ENCODE assay signal across 29 cellular contexts in genomic region chr2:222351035-222351434, GRCh38. TPM values are rescaled to one million over a fixed set of nuclear protein-coding genes. Genes with fewer than 3 reads are reported as not detected.
DNase-seq lines count a peak whose midpoint lies in the region; ATAC-seq, FAIRE-seq and TF ChIP-seq lines count a peak whose summit lies in the region.
"Had no signal": no experiment of that assay in that cellular context is flagged by ENCODE, and none has a peak within 500 bp of the region (broad histone marks: within the 10 kb centered on the region; RNA-seq: fewer than 3 reads in every experiment).

No MANE protein-coding gene starts in this region.

- BruUV-seq in HepG2 (replicated peaks; lab: Mats Ljungman, UMichigan) (no TSS peak), K562 (replicated peaks; lab: Mats Ljungman, UMichigan) (no TSS peak)

- ATAC-seq in HepG2 (no peak), right lobe of liver (no peak), K562 (no peak), GM18511 (IDR thresholded peaks at IDR 0.05; ENCODE audit: unreplicated experiment) (no peak)
- ATAC-seq: GM12878 had no signal

- FAIRE-seq in HepG2 (lab: Jason Lieb, UNC) (no peak), K562 (lab: Jason Lieb, UNC) (no peak)
- FAIRE-seq: GM12878, GM12892, GM18507, GM19239 had no signal

- H3K27me3 ChIP-seq in HepG2 (ENCODE audit: control insufficient read depth in 1 of 2, insufficient read depth in 2 of 2, low read length in 2 of 2), result peaks cover 0 to 4% of the 10 kb centered on the region in 2 experiments; a peak in 2 of 5 replicates
- no peaks in the 10 kb centered on the region for H3K27me3 ChIP-seq in right lobe of liver
- no peaks in the 10 kb centered on the region for H3K27me3 ChIP-seq in K562 (ENCODE audit: control insufficient read depth in 2 of 2, insufficient read depth in 2 of 2, low read length in 2 of 2)
- H3K27me3 ChIP-seq: BE2C, BLaER1 had no signal

- POLR2A ChIA-PET in HepG2 (lab: Yijun Ruan, JAX) (no interaction called here), K562 (lab: Yijun Ruan, JAX) (no interaction called here)

- H3K36me3 ChIP-seq in HepG2 (replicated peaks in 1 of 2; ENCODE audit: control insufficient read depth in 1 of 2, insufficient read depth in 2 of 2, low read length in 2 of 2), result no peaks in the 10 kb centered on the region
- H3K36me3 ChIP-seq in right lobe of liver, result no peaks in the 10 kb centered on the region
- no peaks in the 10 kb centered on the region for H3K36me3 ChIP-seq in K562 (ENCODE audit: control insufficient read depth, insufficient read depth, low read length)
- H3K36me3 ChIP-seq: BE2C, BLaER1 had no signal

- no peak for TF ChIP-seq POLR2A in HepG2 (IDR thresholded peaks at IDR 0.05; ENCODE audit: insufficient read depth in 1 of 2, low read depth in 2 of 2, low read length in 2 of 2)
- no peak for TF ChIP-seq POLR2A in right lobe of liver (IDR thresholded peaks at IDR 0.05)
- no peak for TF ChIP-seq POLR2A in K562 (conservative IDR thresholded peaks at IDR 0.05)

- DNase-seq in HepG2 (ENCODE audit: low spot score) (no peak), right lobe of liver (no peak), K562 (ENCODE audit: extremely low read depth in 1 of 4, low spot score in 3 of 4) (no peak), T-helper 9 cell (no peak)
- DNase-seq: ACHN; BE2C; C1 segment of cervical spinal cord; CD4-positive, alpha-beta memory T cell; CD4-positive, CD25-positive, alpha-beta regulatory T cell; CD8-positive, alpha-beta memory T cell; COR-L47; DMS 273 treated with DMSO at 0.1 percent for 48 hours; DMS153; DMS53; DMS79; DND-41; EL; GDM1 had no signal

- no peak overlapping the region for H3K9ac ChIP-seq in HepG2 (ENCODE audit: insufficient read depth, low read depth, low read length)
- no peak overlapping the region for H3K9ac ChIP-seq in K562 (ENCODE audit: insufficient read depth in 1 of 2, low read depth in 2 of 2, low read length in 2 of 2)
- H3K9ac ChIP-seq: BLaER1 had no signal

- H3K4me2 ChIP-seq in HepG2 (ENCODE audit: low read depth, low read length), result no peak overlapping the region
- H3K4me2 ChIP-seq in K562 (ENCODE audit: insufficient read depth, low read length), result no peak overlapping the region
- H3K4me2 ChIP-seq: BLaER1 had no signal

- H3K27ac ChIP-seq in HepG2 (ENCODE audit: extremely low read length, insufficient read depth, low read length) (no peak overlapping the region), right lobe of liver (no peak overlapping the region), K562 (ENCODE audit: extremely low read depth, low read depth, low read length) (no peak overlapping the region)
- H3K27ac ChIP-seq: 22Rv1, BLaER1 had no signal

- TF ChIP-seq RAD21 in HepG2 (CRISPR knock-in tag; IDR thresholded peaks at IDR 0.05) (no peak), K562 (CRISPR knock-in tag; conservative IDR thresholded peaks at IDR 0.05 in 1 of 2, IDR thresholded peaks at IDR 0.05 in 1 of 2) (no peak)

- H3K9me1 ChIP-seq in K562 (ENCODE audit: control insufficient read depth, insufficient read depth, low read length), result no peaks in the 10 kb centered on the region

- TF ChIP-seq EP300 in HepG2 (IDR thresholded peaks at IDR 0.05; ENCODE audit: low read depth in 2 of 2, low read length in 2 of 2), result no peak
- TF ChIP-seq EP300 in HepG2 (CRISPR knock-in tag; IDR thresholded peaks at IDR 0.05; ENCODE audit: borderline replicate concordance), result no peak
- no peak for TF ChIP-seq EP300 in K562 (IDR thresholded peaks at IDR 0.05; ENCODE audit: low read length)

- H2AFZ ChIP-seq in HepG2 (ENCODE audit: low read length) (no peak overlapping the region), K562 (ENCODE audit: low read depth, low read length) (no peak overlapping the region)

- H3K4me1 ChIP-seq in HepG2 (ENCODE audit: insufficient read depth, low read length), result no peaks in the 10 kb centered on the region
- H3K4me1 ChIP-seq in right lobe of liver, result no peaks in the 10 kb centered on the region
- no peaks in the 10 kb centered on the region for H3K4me1 ChIP-seq in K562 (replicated peaks in 1 of 2; ENCODE audit: control insufficient read depth in 2 of 2, insufficient read depth in 2 of 2, low read length in 2 of 2)
- H3K4me1 ChIP-seq: BLaER1 had no signal

- H3K9me3 ChIP-seq in HepG2 (ENCODE audit: low read length) (peaks cover 17% of the 10 kb centered on the region), right lobe of liver (no peaks in the 10 kb centered on the region), K562 (replicated peaks; ENCODE audit: control insufficient read depth, insufficient read depth, low read depth, low read length) (no peaks in the 10 kb centered on the region)
- H3K9me3 ChIP-seq: BE2C had no signal

- TF ChIP-seq CTCF in HepG2 (CRISPR knock-in tag; IDR thresholded peaks at IDR 0.05), result no peak
- TF ChIP-seq CTCF in right lobe of liver (IDR thresholded peaks at IDR 0.05), result no peak
- TF ChIP-seq CTCF in K562 (IDR thresholded peaks at IDR 0.05 in 2 of 3, conservative IDR thresholded peaks at IDR 0.05 in 1 of 3; ENCODE audit: insufficient read depth in 2 of 3, low read depth in 1 of 3, low read length in 3 of 3), result no peak

- 0% methylated on average over 1 of the region's 1 CpG for WGBS in HepG2 (ENCODE audit: low lambda C conversion rate)
- 57% methylated on average over 1 of the region's 1 CpG for WGBS in right lobe of liver (ENCODE audit: insufficient coverage, low coverage, low lambda C conversion rate, missing lambda C conversion rate)
- 0% methylated on average over 1 of the region's 1 CpG for WGBS in K562 (ENCODE audit: insufficient coverage, low coverage, missing lambda C conversion rate)

- H3K4me3 ChIP-seq in HepG2 (replicated peaks in 1 of 3; ENCODE audit: insufficient read depth in 1 of 3, low read depth in 2 of 3, low read length in 3 of 3) (no peak overlapping the region), right lobe of liver (no peak overlapping the region), K562 (no peak overlapping the region)
- H3K4me3 ChIP-seq: BLaER1, GM12878 had no signal

- H3K79me2 ChIP-seq in HepG2 (ENCODE audit: insufficient read depth, low read length), result no peaks in the 10 kb centered on the region
- no peaks in the 10 kb centered on the region for H3K79me2 ChIP-seq in K562 (ENCODE audit: control insufficient read depth, insufficient read depth, low read length)

- in situ Hi-C loops in HepG2 (cut with HindIII; ENCODE audit: extremely low pct_ligation_motif_present, low pct_unique_long_range_greater_than_20kb) (no loop called here), K562 (cut with MboI) (no loop called here)

- intact Hi-C loops in HepG2 (cut with micrococcal nuclease; ENCODE audit: unreplicated experiment), result no loop called here
- intact Hi-C loops in right lobe of liver (cut with DNase I), result no loop called here
- intact Hi-C loops in K562 (cut with micrococcal nuclease), result no loop called here

- H4K20me1 ChIP-seq in HepG2 (ENCODE audit: insufficient read depth, low read length), result no peaks in the 10 kb centered on the region
- H4K20me1 ChIP-seq in K562 (replicated peaks; ENCODE audit: control insufficient read depth, insufficient read depth, low read length), result no peaks in the 10 kb centered on the region
- H4K20me1 ChIP-seq: BLaER1 had no signal

- CTCF ChIA-PET in HepG2 (lab: Yijun Ruan, JAX; ENCODE audit: low intra/inter-chr PET ratio, low total read pairs) (no interaction called here), K562 (lab: Yijun Ruan, JAX; ENCODE audit: low intra/inter-chr PET ratio) (no interaction called here)

TF ChIP-seq in HepG2, 621 proteins besides CTCF, POLR2A, EP300 and RAD21 (continues in another document):
- no peak for TF ChIP-seq ZNF547 (CRISPR knock-in tag; IDR thresholded peaks at IDR 0.05)

RNA-seq across cellular contexts. Expression of gene PAX3, which starts 52.2 kb away (rescaled TPM):
- not detected in 2 replicates for total RNA-seq in HepG2 (2016; rRNA removed; fragmentation: Illumina TruSeq; extraction: Trizol)
- not detected in 2 replicates for total RNA-seq in HepG2 (2016; cell fraction: cytosol; rRNA removed; fragmentation: Illumina TruSeq; extraction: Trizol; ENCODE audit: low read depth)
- not detected in 2 replicates for total RNA-seq in HepG2 (2016; cell fraction: insoluble cytoplasmic fraction; rRNA removed; fragmentation: Illumina TruSeq; extraction: Trizol)
- not detected in 2 replicates for total RNA-seq in HepG2 (2016; cell fraction: membrane; rRNA removed; fragmentation: Illumina TruSeq; extraction: Trizol)
- total RNA-seq in HepG2 (2016; cell fraction: nucleus; rRNA removed; fragmentation: Illumina TruSeq; extraction: Trizol), result not detected in 2 replicates
- 0.07 TPM in 1 of 2 replicates, not detected in the other for polyA plus RNA-seq in HepG2 (2011; rRNA removed)
- polyA plus RNA-seq in HepG2 (2011; cell fraction: cytosol; rRNA removed), result not detected in 2 replicates
- polyA plus RNA-seq in HepG2 (2011; cell fraction: nucleus; rRNA removed), result not detected in 2 replicates
- not detected in 2 replicates for polyA plus RNA-seq in HepG2 (2012)
- polyA plus RNA-seq in HepG2 (2016; cell fraction: cytosol; fragmentation: Illumina TruSeq; extraction: Trizol; ENCODE audit: low read depth), result not detected in 2 replicates
- polyA plus RNA-seq in HepG2 (2016; cell fraction: insoluble cytoplasmic fraction; fragmentation: Illumina TruSeq; extraction: Trizol; ENCODE audit: low read depth), result not detected in 2 replicates
- not detected in 2 replicates for polyA plus RNA-seq in HepG2 (2016; cell fraction: membrane; fragmentation: Illumina TruSeq; extraction: Trizol; ENCODE audit: low read depth)
- polyA plus RNA-seq in HepG2 (2016; cell fraction: nucleus; fragmentation: Illumina TruSeq; extraction: Trizol; ENCODE audit: insufficient read depth, low read depth), result not detected in 2 replicates
- polyA minus RNA-seq in HepG2 (2011; rRNA and poly(A)+ RNA removed; ENCODE audit: low replicate concordance), result not detected in 2 replicates
- polyA minus RNA-seq in HepG2 (2011; cell fraction: cytosol; rRNA and poly(A)+ RNA removed), result not detected in 2 replicates
- polyA minus RNA-seq in HepG2 (2011; cell fraction: nucleus; rRNA and poly(A)+ RNA removed), result not detected in 2 replicates
- total RNA-seq in right lobe of liver, result not detected
- total RNA-seq in K562 (2011; cell fraction: chromatin; rRNA removed; ENCODE audit: low replicate concordance), result not detected in 2 replicates
- not detected in 2 replicates for total RNA-seq in K562 (2011; cell fraction: nucleolus; rRNA removed)
- not detected in 2 replicates for total RNA-seq in K562 (2011; cell fraction: nucleoplasm; rRNA removed)
- total RNA-seq in K562 (2014; rRNA removed), result not detected in 2 replicates
- not detected in 2 replicates for total RNA-seq in K562 (2014; rRNA removed; fragmentation: Illumina TruSeq; extraction: Trizol)
- not detected in 2 replicates for total RNA-seq in K562 (2015; rRNA removed; fragmentation: Illumina TruSeq; extraction: Trizol)
- total RNA-seq in K562 (2021), result not detected in 2 replicates
- polyA plus RNA-seq in K562 (2011; rRNA removed), result not detected in 2 replicates
- polyA plus RNA-seq in K562 (2011; cell fraction: cytosol; rRNA removed), result not detected in 2 replicates
- not detected in 2 replicates for polyA plus RNA-seq in K562 (2011; cell fraction: nucleus; rRNA removed)
- not detected in 2 replicates for polyA plus RNA-seq in K562 (2012)
- not detected in 2 replicates for polyA plus RNA-seq in K562 (2014; fragmentation: Illumina TruSeq; extraction: Trizol)
- not detected for polyA plus RNA-seq in K562 (2014; fragmentation: Nextera tagmentation; extraction: Ambion mirVana)
- not detected in 2 replicates for polyA plus RNA-seq in K562 (2014; rRNA removed)
- not detected in 2 replicates for polyA minus RNA-seq in K562 (2011; rRNA and poly(A)+ RNA removed)
- not detected in 2 replicates for polyA minus RNA-seq in K562 (2011; cell fraction: cytosol; rRNA and poly(A)+ RNA removed)
- not detected in 2 replicates for polyA minus RNA-seq in K562 (2011; cell fraction: nucleus; rRNA and poly(A)+ RNA removed)
- total RNA-seq: A172; CD4-positive, alpha-beta memory T cell; CD4-positive, CD25-positive, alpha-beta regulatory T cell; CD8-positive, alpha-beta memory T cell; G401; GM12878 had no signal
- polyA plus RNA-seq: AG04450; CD14-positive monocyte; CD4-positive, alpha-beta memory T cell; CD4-positive, CD25-positive, alpha-beta regulatory T cell; CD8-positive, alpha-beta memory T cell; GM12878 had no signal

Comparison
In these comparisons a context has a peak if more than half of its experiments do, and no peak if none do; other contexts are left out.
1. Of the 241 proteins assayed by ChIP-seq in both HepG2 and K562: peak only in HepG2: MAFF and MAFK; only in K562: none; in both: none; in neither: 239.